In the genomic region with DNA sequence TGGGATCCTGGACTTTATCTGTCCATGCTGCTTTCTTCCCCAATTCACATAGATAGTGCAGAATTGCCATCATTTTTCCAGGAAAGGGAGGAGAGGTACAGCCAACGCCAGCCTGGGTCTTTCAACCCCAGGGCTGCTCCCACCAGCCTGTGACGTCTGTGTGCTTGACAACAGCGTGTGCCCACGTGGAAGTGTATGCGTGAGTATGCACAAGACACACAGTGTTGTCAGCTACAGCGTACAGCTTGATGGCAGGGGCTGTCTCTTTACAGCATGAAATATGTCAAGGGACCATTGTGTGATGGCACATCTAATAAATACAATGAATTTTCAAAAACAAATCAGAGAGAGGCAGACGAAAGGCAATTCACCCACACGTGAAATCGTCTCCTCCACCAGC, we compare ENCODE assay signal across 19 cellular contexts.
A peak's percentile ranks its signal among the peaks of the same experiment; 100 is the strongest.
DNase-seq lines count a peak whose midpoint lies in the region; ATAC-seq lines count a peak whose summit lies in the region.
"Had no signal": no experiment of that assay in that cellular context is flagged by ENCODE, and none has a peak within 500 bp of the region (broad histone marks: within the 10 kb centered on the region; RNA-seq: fewer than 3 reads in every experiment).

No MANE protein-coding gene starts in this region.

- ATAC-seq in right cardiac atrium (no peak), left ventricle myocardium superior (no peak), HG02884 (IDR thresholded peaks at IDR 0.05; ENCODE audit: unreplicated experiment) (no peak)
- ATAC-seq in stimulated activated effector memory CD8-positive, alpha-beta T cell treated with anti-CD3 and anti-CD28 coated beads, Interleukin-12 subunit alpha, Interleukin-12 subunit beta, amount 100 ng/mL, for 72 hours, result no peak
- no peak for ATAC-seq in stimulated activated naive B cell treated with anti-CD40 and anti-IgM and Interleukin-4, amounts not matched to agents 10 μg/mL and 1 μg/mL and 100 μg/mL, for 72 hours (replicated peaks)
- ATAC-seq in stimulated activated memory B cell treated with anti-CD40 and anti-IgM and Interleukin-4, amounts not matched to agents 10 μg/mL and 1 μg/mL and 100 μg/mL, for 72 hours, result no peak
- ATAC-seq: A549; CD8-positive, alpha-beta T cell had no signal

- no peaks in the 10 kb centered on the region for H3K9me3 Mint-ChIP-seq in stimulated activated effector memory CD8-positive, alpha-beta T cell treated with anti-CD3 and anti-CD28 coated beads, Interleukin-12 subunit alpha, Interleukin-12 subunit beta, amount 100 ng/mL, for 72 hours
- H3K9me3 Mint-ChIP-seq in stimulated activated naive B cell treated with anti-CD40 and anti-IgM and Interleukin-4, amounts not matched to agents 10 μg/mL and 1 μg/mL and 100 μg/mL, for 72 hours, result peaks cover 0 to 3% of the 10 kb centered on the region in 2 donors
- no peaks in the 10 kb centered on the region for H3K9me3 Mint-ChIP-seq in stimulated activated memory B cell treated with anti-CD40 and anti-IgM and Interleukin-4, amounts not matched to agents 10 μg/mL and 1 μg/mL and 100 μg/mL, for 72 hours
- H3K9me3 Mint-ChIP-seq: CD8-positive, alpha-beta T cell; H9 had no signal

- DNase-seq in right cardiac atrium (no peak), left ventricle myocardium superior (no peak), head of caudate nucleus (peak in 32 of 42 donors; percentile 26 to 87 (median 52)), posterior vena cava (ENCODE audit: low spot score) (peak; percentile 40)
- DNase-seq in stimulated activated effector memory CD8-positive, alpha-beta T cell treated with anti-CD3 and anti-CD28 coated beads, Interleukin-12 subunit alpha, Interleukin-12 subunit beta, amount 100 ng/mL, for 72 hours (ENCODE audit: low spot score in 2 of 2), result no peak
- no peak for DNase-seq in stimulated activated naive B cell treated with anti-CD40 and anti-IgM and Interleukin-4, amounts not matched to agents 10 μg/mL and 1 μg/mL and 100 μg/mL, for 72 hours
- DNase-seq: AML-193; Calu3; CD8-positive, alpha-beta T cell; DMS79 treated with DMSO at 0.1 percent for 48 hours; GF-D8; H9 had no signal

- peaks cover 0 to 14% of the 10 kb centered on the region in 2 donors for H3K27me3 Mint-ChIP-seq in stimulated activated naive B cell treated with anti-CD40 and anti-IgM and Interleukin-4, amounts not matched to agents 10 μg/mL and 1 μg/mL and 100 μg/mL, for 72 hours
- H3K27me3 Mint-ChIP-seq in stimulated activated memory B cell treated with anti-CD40 and anti-IgM and Interleukin-4, amounts not matched to agents 10 μg/mL and 1 μg/mL and 100 μg/mL, for 72 hours, result peaks cover 13% of the 10 kb centered on the region
- H3K27me3 Mint-ChIP-seq: IgD-negative memory B cell had no signal

- peaks cover 1% of the 10 kb centered on the region for H3K4me1 Mint-ChIP-seq in stimulated activated effector memory CD8-positive, alpha-beta T cell treated with anti-CD3 and anti-CD28 coated beads, Interleukin-12 subunit alpha, Interleukin-12 subunit beta, amount 100 ng/mL, for 72 hours
- H3K4me1 Mint-ChIP-seq in stimulated activated naive B cell treated with anti-CD40 and anti-IgM and Interleukin-4, amounts not matched to agents 10 μg/mL and 1 μg/mL and 100 μg/mL, for 72 hours, result no peaks in the 10 kb centered on the region
- H3K4me1 Mint-ChIP-seq in stimulated activated memory B cell treated with anti-CD40 and anti-IgM and Interleukin-4, amounts not matched to agents 10 μg/mL and 1 μg/mL and 100 μg/mL, for 72 hours, result no peaks in the 10 kb centered on the region
- H3K4me1 Mint-ChIP-seq: CD14-positive monocyte, H9, IgD-negative memory B cell had no signal

- peak overlapping the region; percentile 31 for H3K27ac ChIP-seq in right cardiac atrium (ENCODE audit: low read length)
- H3K27ac ChIP-seq: 22Rv1, A549, BLaER1 had no signal

- 58% methylated on average over 9 of the region's 9 CpGs for WGBS in right cardiac atrium

- peak overlapping the region; percentile 15 for H3K27ac Mint-ChIP-seq in stimulated activated effector memory CD8-positive, alpha-beta T cell treated with anti-CD3 and anti-CD28 coated beads, Interleukin-12 subunit alpha, Interleukin-12 subunit beta, amount 100 ng/mL, for 72 hours
- no peak overlapping the region for H3K27ac Mint-ChIP-seq in stimulated activated naive B cell treated with anti-CD40 and anti-IgM and Interleukin-4, amounts not matched to agents 10 μg/mL and 1 μg/mL and 100 μg/mL, for 72 hours
- no peak overlapping the region for H3K27ac Mint-ChIP-seq in stimulated activated memory B cell treated with anti-CD40 and anti-IgM and Interleukin-4, amounts not matched to agents 10 μg/mL and 1 μg/mL and 100 μg/mL, for 72 hours
- H3K27ac Mint-ChIP-seq: CD14-positive monocyte; CD8-positive, alpha-beta T cell; H9; IgD-negative memory B cell had no signal

- no peaks in the 10 kb centered on the region for H3K4me1 ChIP-seq in right cardiac atrium (ENCODE audit: control insufficient read depth, insufficient read depth, low read length)
- H3K4me1 ChIP-seq: A549, BLaER1 had no signal

- H3K9me3 ChIP-seq in right cardiac atrium (ENCODE audit: control insufficient read depth, low read length), result no peaks in the 10 kb centered on the region
- H3K9me3 ChIP-seq: A549, BLaER1 had no signal

- no peaks in the 10 kb centered on the region for H3K36me3 Mint-ChIP-seq in stimulated activated effector memory CD8-positive, alpha-beta T cell treated with anti-CD3 and anti-CD28 coated beads, Interleukin-12 subunit alpha, Interleukin-12 subunit beta, amount 100 ng/mL, for 72 hours
- H3K36me3 Mint-ChIP-seq in stimulated activated naive B cell treated with anti-CD40 and anti-IgM and Interleukin-4, amounts not matched to agents 10 μg/mL and 1 μg/mL and 100 μg/mL, for 72 hours, result no peaks in the 10 kb centered on the region
- no peaks in the 10 kb centered on the region for H3K36me3 Mint-ChIP-seq in stimulated activated memory B cell treated with anti-CD40 and anti-IgM and Interleukin-4, amounts not matched to agents 10 μg/mL and 1 μg/mL and 100 μg/mL, for 72 hours
- H3K36me3 Mint-ChIP-seq: CD14-positive monocyte; CD8-positive, alpha-beta T cell; IgD-negative memory B cell had no signal

- H3K27me3 ChIP-seq in right cardiac atrium (ENCODE audit: control insufficient read depth, insufficient read depth), result no peaks in the 10 kb centered on the region
- H3K27me3 ChIP-seq: BLaER1 had no signal

- H3K4me3 ChIP-seq in right cardiac atrium (ENCODE audit: low read length), result no peak overlapping the region
- H3K4me3 ChIP-seq: A549, BLaER1 had no signal

- no peak overlapping the region for H3K4me3 Mint-ChIP-seq in stimulated activated effector memory CD8-positive, alpha-beta T cell treated with anti-CD3 and anti-CD28 coated beads, Interleukin-12 subunit alpha, Interleukin-12 subunit beta, amount 100 ng/mL, for 72 hours
- H3K4me3 Mint-ChIP-seq in stimulated activated naive B cell treated with anti-CD40 and anti-IgM and Interleukin-4, amounts not matched to agents 10 μg/mL and 1 μg/mL and 100 μg/mL, for 72 hours, result no peak overlapping the region
- no peak overlapping the region for H3K4me3 Mint-ChIP-seq in stimulated activated memory B cell treated with anti-CD40 and anti-IgM and Interleukin-4, amounts not matched to agents 10 μg/mL and 1 μg/mL and 100 μg/mL, for 72 hours
- H3K4me3 Mint-ChIP-seq: CD14-positive monocyte; CD8-positive, alpha-beta T cell; H9; IgD-negative memory B cell had no signal

- intact Hi-C loops in right cardiac atrium (cut with DNase I) (no loop called here), left ventricle myocardium superior (cut with micrococcal nuclease) (no loop called here), head of caudate nucleus (cut with DNase I) (no loop called here), posterior vena cava (cut with DNase I) (no loop called here)

Comparison
In these comparisons a context has a peak if more than half of its experiments do, and no peak if none do; other contexts are left out.
1. DNase-seq: peak in head of caudate nucleus (32 of 42) and posterior vena cava (single experiment); none in right cardiac atrium (0 of 3), left ventricle myocardium superior (single experiment), stimulated activated effector memory CD8-positive, alpha-beta T cell treated with anti-CD3 and anti-CD28 coated beads, Interleukin-12 subunit alpha, Interleukin-12 subunit beta, amount 100 ng/mL, for 72 hours (0 of 2) and stimulated activated naive B cell treated with anti-CD40 and anti-IgM and Interleukin-4, amounts not matched to agents 10 μg/mL and 1 μg/mL and 100 μg/mL, for 72 hours (single experiment).